In genomic region chr1:203038217-203038741, GRCh38 we compare ENCODE assay signal across 9 cellular contexts. TPM values are rescaled to one million over a fixed set of nuclear protein-coding genes. Genes with fewer than 3 reads are reported as not detected.
A peak's percentile ranks its signal among the peaks of the same experiment; 100 is the strongest.
DNase-seq lines count a peak whose midpoint lies in the region; ATAC-seq and TF ChIP-seq lines count a peak whose summit lies in the region.
"Had no signal": no experiment of that assay in that cellular context is flagged by ENCODE, and none has a peak within 500 bp of the region (broad histone marks: within the 10 kb centered on the region; RNA-seq: fewer than 3 reads in every experiment).

No MANE protein-coding gene starts in this region.

- DNase-seq in GM03348 (ENCODE audit: low spot score) (peak; percentile 89), astrocyte of the cerebellum (ENCODE audit: low read depth) (peak; percentile 24), midbrain (lab: John Stamatoyannopoulos, UW) (peak; percentile 61), activated gamma-delta T cell (lab: John Stamatoyannopoulos, UW) (no peak), SHP77 treated with DMSO at 0.1 percent for 48 hours (lab: John Stamatoyannopoulos, UW) (no peak)
- no peak for DNase-seq in activated T-helper 1 cell treated with anti-CD3 and anti-CD28 coated beads, Interleukin-12 subunit alpha, Interleukin-12 subunit beta, Interleukin-2, Interleukin-4 antibody, amounts not matched to agents 30 ng/mL and 10 ng/mL and 1 ng/mL, durations not matched to agents 14 hours and 24 hours and 36 hours (ENCODE audit: low spot score)

- ATAC-seq in HG03442 (IDR thresholded peaks at IDR 0.05; ENCODE audit: unreplicated experiment): peak; percentile 69
- ATAC-seq in GM19023 (IDR thresholded peaks at IDR 0.05; ENCODE audit: unreplicated experiment): no peak

- H3K4me3 Mint-ChIP-seq in activated T-helper 1 cell treated with anti-CD3 and anti-CD28 coated beads, Interleukin-12 subunit alpha, Interleukin-12 subunit beta, Interleukin-2, Interleukin-4 antibody, amounts not matched to agents 30 ng/mL and 10 ng/mL and 1 ng/mL, durations not matched to agents 14 hours and 24 hours and 36 hours: no peak overlapping the region
- H3K4me3 Mint-ChIP-seq: central memory CD8-positive, alpha-beta T cell had no signal

- H3K36me3 Mint-ChIP-seq in activated T-helper 1 cell treated with anti-CD3 and anti-CD28 coated beads, Interleukin-12 subunit alpha, Interleukin-12 subunit beta, Interleukin-2, Interleukin-4 antibody, amounts not matched to agents 30 ng/mL and 10 ng/mL and 1 ng/mL, durations not matched to agents 14 hours and 24 hours and 36 hours (ENCODE audit: low read depth): no peaks in the 10 kb centered on the region

- no peak overlapping the region for H3K27ac Mint-ChIP-seq in activated T-helper 1 cell treated with anti-CD3 and anti-CD28 coated beads, Interleukin-12 subunit alpha, Interleukin-12 subunit beta, Interleukin-2, Interleukin-4 antibody, amounts not matched to agents 30 ng/mL and 10 ng/mL and 1 ng/mL, durations not matched to agents 14 hours and 24 hours and 36 hours

- intact Hi-C loops in activated T-helper 1 cell treated with anti-CD3 and anti-CD28 coated beads, Interleukin-12 subunit alpha, Interleukin-12 subunit beta, Interleukin-2, Interleukin-4 antibody, amounts not matched to agents 30 ng/mL and 10 ng/mL and 1 ng/mL, durations not matched to agents 14 hours and 24 hours and 36 hours (cut with micrococcal nuclease): no loop called here

- no peak for TF ChIP-seq CTCF in astrocyte of the cerebellum (IDR thresholded peaks at IDR 0.05; ENCODE audit: low read depth, low read length, missing control alignments)

- in situ Hi-C loops in astrocyte of the cerebellum (cut with HindIII; ENCODE audit: low sequenced_read_pairs): no loop called here

- no peak overlapping the region for H3K4me3 ChIP-seq in astrocyte of the cerebellum (ENCODE audit: low read depth, low read length)

- H3K27me3 Mint-ChIP-seq in activated T-helper 1 cell treated with anti-CD3 and anti-CD28 coated beads, Interleukin-12 subunit alpha, Interleukin-12 subunit beta, Interleukin-2, Interleukin-4 antibody, amounts not matched to agents 30 ng/mL and 10 ng/mL and 1 ng/mL, durations not matched to agents 14 hours and 24 hours and 36 hours (ENCODE audit: insufficient read depth): no peaks in the 10 kb centered on the region

- no peaks in the 10 kb centered on the region for H3K9me3 Mint-ChIP-seq in activated T-helper 1 cell treated with anti-CD3 and anti-CD28 coated beads, Interleukin-12 subunit alpha, Interleukin-12 subunit beta, Interleukin-2, Interleukin-4 antibody, amounts not matched to agents 30 ng/mL and 10 ng/mL and 1 ng/mL, durations not matched to agents 14 hours and 24 hours and 36 hours
- H3K9me3 Mint-ChIP-seq: central memory CD8-positive, alpha-beta T cell had no signal

- peaks cover 14% of the 10 kb centered on the region for H3K4me1 Mint-ChIP-seq in activated T-helper 1 cell treated with anti-CD3 and anti-CD28 coated beads, Interleukin-12 subunit alpha, Interleukin-12 subunit beta, Interleukin-2, Interleukin-4 antibody, amounts not matched to agents 30 ng/mL and 10 ng/mL and 1 ng/mL, durations not matched to agents 14 hours and 24 hours and 36 hours (ENCODE audit: low read depth)

RNA-seq across cellular contexts. Expression of gene PPFIA4, which starts 12.0 kb away (rescaled TPM):
- 11.5 and 14.9 TPM in 2 replicates for total RNA-seq in activated T-helper 1 cell treated with anti-CD3 and anti-CD28 coated beads, Interleukin-12 subunit alpha, Interleukin-12 subunit beta, Interleukin-2, Interleukin-4 antibody, amounts not matched to agents 30 ng/mL and 10 ng/mL and 1 ng/mL, durations not matched to agents 14 hours and 24 hours and 36 hours

RNA-seq across cellular contexts. Expression of gene TMEM183A, which starts 31.1 kb away (rescaled TPM):
- total RNA-seq in activated T-helper 1 cell treated with anti-CD3 and anti-CD28 coated beads, Interleukin-12 subunit alpha, Interleukin-12 subunit beta, Interleukin-2, Interleukin-4 antibody, amounts not matched to agents 30 ng/mL and 10 ng/mL and 1 ng/mL, durations not matched to agents 14 hours and 24 hours and 36 hours: 69.9 and 83.6 TPM in 2 replicates

RNA-seq across cellular contexts. Expression of gene MYOG, which starts 47.5 kb away (rescaled TPM):
- total RNA-seq in activated T-helper 1 cell treated with anti-CD3 and anti-CD28 coated beads, Interleukin-12 subunit alpha, Interleukin-12 subunit beta, Interleukin-2, Interleukin-4 antibody, amounts not matched to agents 30 ng/mL and 10 ng/mL and 1 ng/mL, durations not matched to agents 14 hours and 24 hours and 36 hours: not detected in 2 replicates

Comparison
In these comparisons a context has a peak if more than half of its experiments do, and no peak if none do; other contexts are left out.
1. DNase-seq: peak in GM03348 (single experiment), astrocyte of the cerebellum (single experiment) and midbrain (single experiment); none in activated T-helper 1 cell treated with anti-CD3 and anti-CD28 coated beads, Interleukin-12 subunit alpha, Interleukin-12 subunit beta, Interleukin-2, Interleukin-4 antibody, amounts not matched to agents 30 ng/mL and 10 ng/mL and 1 ng/mL, durations not matched to agents 14 hours and 24 hours and 36 hours (single experiment), activated gamma-delta T cell (single experiment) and SHP77 treated with DMSO at 0.1 percent for 48 hours (single experiment).